8 cellular contexts compared by ENCODE assay signal in the genomic region with DNA sequence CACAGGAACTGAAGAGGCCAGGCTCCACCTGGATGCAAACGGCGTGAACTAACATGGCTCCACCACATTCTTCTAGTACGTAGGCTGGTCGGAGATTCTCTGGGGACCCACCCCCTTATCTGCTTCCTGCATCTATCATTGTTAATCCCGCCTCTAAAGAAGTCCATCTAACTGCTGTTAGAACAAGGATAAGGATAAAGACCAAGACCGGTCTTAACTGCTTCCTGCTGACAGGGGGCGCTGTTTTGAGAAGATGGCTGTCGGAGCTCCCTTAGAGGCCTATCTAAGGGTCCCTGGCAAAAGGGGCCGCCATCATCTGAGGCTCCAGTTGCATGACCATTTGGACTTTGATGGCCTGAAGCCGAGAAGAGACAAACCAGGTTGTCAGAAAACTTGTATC. TPM values are rescaled to one million over a fixed set of nuclear protein-coding genes. Genes with fewer than 3 reads are reported as not detected.
DNase-seq lines count a peak whose midpoint lies in the region; ATAC-seq and TF ChIP-seq lines count a peak whose summit lies in the region.

No MANE protein-coding gene starts in this region.

- WGBS in psoas muscle, 3 donors = 35 to 39% (median 37%) methylated on average over 10 of the region's 10 CpGs

- no peak overlapping the region for H3K4me3 ChIP-seq in epithelial cell of esophagus (ENCODE audit: low read length)
- H3K4me3 ChIP-seq in psoas muscle = no peak overlapping the region
- no peak overlapping the region for H3K4me3 ChIP-seq in gastrocnemius medialis

- H3K4me1 Mint-ChIP-seq in activated CD4-positive, alpha-beta T cell treated with anti-CD3 and anti-CD28 coated beads for 36 hours = no peaks in the 10 kb centered on the region

- peaks cover 3% of the 10 kb centered on the region for H3K36me3 Mint-ChIP-seq in activated CD4-positive, alpha-beta T cell treated with anti-CD3 and anti-CD28 coated beads for 36 hours (ENCODE audit: low read depth)

- CTCF ChIA-PET in activated CD4-positive, alpha-beta T cell treated with anti-CD3 and anti-CD28 coated beads for 36 hours (lab: Charles Lee) = interaction anchor here (0.6 to 2.6 kb wide), 14 partner anchors 9 to 548 kb away, joined by 3 to 26 read pairs (median 4); a partner anchor contains a TSS

- no peaks in the 10 kb centered on the region for H3K9me3 ChIP-seq in psoas muscle
- no peaks in the 10 kb centered on the region for H3K9me3 ChIP-seq in gastrocnemius medialis

- TF ChIP-seq POLR2A in gastrocnemius medialis (IDR thresholded peaks at IDR 0.05) = no peak

- in situ Hi-C loops in gastrocnemius medialis (cut with MboI; ENCODE audit: low sequenced_read_pairs in 4 of 4) = loop anchor here in 2 of 4 donors (25.0 kb wide), 2 partner anchors 161 to 164 kb away; a partner anchor contains a TSS

- no peaks in the 10 kb centered on the region for H3K27me3 ChIP-seq in psoas muscle (ENCODE audit: insufficient read depth in 3 of 3, low read length in 2 of 3)
- H3K27me3 ChIP-seq in gastrocnemius medialis = no peaks in the 10 kb centered on the region

- DNase-seq in NCI-H1694 treated with DMSO at 0.1 percent for 48 hours (lab: John Stamatoyannopoulos, UW) (peak; percentile 3), NCI-H1694 (lab: John Stamatoyannopoulos, UW) (no peak), epithelial cell of esophagus (ENCODE audit: low read depth) (no peak), psoas muscle (no peak), gastrocnemius medialis (no peak)
- peak; percentile 67 for DNase-seq in activated CD4-positive, alpha-beta T cell treated with anti-CD3 and anti-CD28 coated beads for 36 hours

- H3K27ac ChIP-seq in psoas muscle (no peak overlapping the region), gastrocnemius medialis (no peak overlapping the region)

- POLR2A ChIA-PET in activated CD4-positive, alpha-beta T cell treated with anti-CD3 and anti-CD28 coated beads for 36 hours (lab: Charles Lee) = interaction anchor here (0.7 kb wide), 1 partner anchor 150 kb away, joined by 3 read pairs; no protein-coding TSS in a partner anchor

- TF ChIP-seq CTCF in epithelial cell of esophagus (IDR thresholded peaks at IDR 0.05; ENCODE audit: insufficient read depth, low read depth, low read length, missing control alignments) (peak; percentile 24), psoas muscle (IDR thresholded peaks at IDR 0.05) (peak; percentile 33), gastrocnemius medialis (IDR thresholded peaks at IDR 0.05 in 4 of 5, conservative IDR thresholded peaks at IDR 0.05 in 1 of 5) (peak in 2 of 5 experiments; percentile 39 to 47)

- ATAC-seq in activated CD4-positive, alpha-beta T cell treated with anti-CD3 and anti-CD28 coated beads for 36 hours = peak; percentile 81
- peak in 3 of 4 donors; percentile 33 to 42 (median 37) for ATAC-seq in psoas muscle
- ATAC-seq in gastrocnemius medialis = no peak
- ATAC-seq in GM21786 (IDR thresholded peaks at IDR 0.05; ENCODE audit: unreplicated experiment) = no peak
- no peak for ATAC-seq in HG03565 (IDR thresholded peaks at IDR 0.05; ENCODE audit: unreplicated experiment)

- no peak overlapping the region for H3K27ac Mint-ChIP-seq in activated CD4-positive, alpha-beta T cell treated with anti-CD3 and anti-CD28 coated beads for 36 hours

- no peaks in the 10 kb centered on the region for H3K36me3 ChIP-seq in psoas muscle (ENCODE audit: insufficient read depth in 1 of 2, low read depth in 1 of 2)
- no peaks in the 10 kb centered on the region for H3K36me3 ChIP-seq in gastrocnemius medialis

- intact Hi-C loops in activated CD4-positive, alpha-beta T cell treated with anti-CD3 and anti-CD28 coated beads for 36 hours (cut with DNase I, micrococcal nuclease) = loop anchor here (1.0 to 5.0 kb wide), 4 partner anchors 38 to 164 kb away; a partner anchor contains a TSS
- intact Hi-C loops in psoas muscle (cut with DNase I) = no loop called here
- intact Hi-C loops in gastrocnemius medialis (cut with DNase I; ENCODE audit: low total_unique reads) = no loop called here

- no peaks in the 10 kb centered on the region for H3K27me3 Mint-ChIP-seq in activated CD4-positive, alpha-beta T cell treated with anti-CD3 and anti-CD28 coated beads for 36 hours

- no peak overlapping the region for H3K4me3 Mint-ChIP-seq in activated CD4-positive, alpha-beta T cell treated with anti-CD3 and anti-CD28 coated beads for 36 hours

- no peaks in the 10 kb centered on the region for H3K4me1 ChIP-seq in psoas muscle
- H3K4me1 ChIP-seq in gastrocnemius medialis = no peaks in the 10 kb centered on the region

- H3K9me3 Mint-ChIP-seq in activated CD4-positive, alpha-beta T cell treated with anti-CD3 and anti-CD28 coated beads for 36 hours (ENCODE audit: low read depth) = peaks cover 5% of the 10 kb centered on the region

RNA-seq across cellular contexts. Expression of a gene that starts 25.8 kb away (rescaled TPM):
- 10 to 100 TPM; 10.9 to 13.7 TPM for total RNA-seq in activated CD4-positive, alpha-beta T cell treated with anti-CD3 and anti-CD28 coated beads for 36 hours
- 10 to 100 TPM; 14.3 to 23.4 (median 15.6) TPM for total RNA-seq in psoas muscle
- 10 to 100 TPM; 10.2 to 18.9 (median 13.8) TPM for polyA plus RNA-seq in psoas muscle
- 10 to 100 TPM in 3 of 4 donors, 1 to 10 TPM in 1; 7.9 to 26.1 (median 16.9) TPM for total RNA-seq in gastrocnemius medialis

RNA-seq across cellular contexts. Expression of a gene that starts 35.5 kb away (rescaled TPM):
- 1 to 10 TPM; 1.8 to 2.5 TPM for total RNA-seq in activated CD4-positive, alpha-beta T cell treated with anti-CD3 and anti-CD28 coated beads for 36 hours
- total RNA-seq in psoas muscle = 1 to 10 TPM; 4.0 to 5.4 (median 4.5) TPM
- polyA plus RNA-seq in psoas muscle = 1 to 10 TPM; 2.8 to 4.3 (median 3.1) TPM
- 1 to 10 TPM; 2.8 to 8.4 (median 5.0) TPM for total RNA-seq in gastrocnemius medialis

RNA-seq across cellular contexts. Expression of a gene that starts 38.7 kb away (rescaled TPM):
- total RNA-seq in activated CD4-positive, alpha-beta T cell treated with anti-CD3 and anti-CD28 coated beads for 36 hours = 10 to 100 TPM; 59.0 to 78.9 TPM
- total RNA-seq in psoas muscle = 10 to 100 TPM; 24.0 to 40.7 (median 38.3) TPM
- 10 to 100 TPM; 44.1 to 90.5 (median 76.1) TPM for polyA plus RNA-seq in psoas muscle
- total RNA-seq in gastrocnemius medialis = 10 to 100 TPM; 63.6 to 71.5 (median 68.8) TPM

RNA-seq across cellular contexts. Expression of a gene that starts 38.9 kb away (rescaled TPM):
- 100 to 1,000 TPM; 193 to 203 TPM for total RNA-seq in activated CD4-positive, alpha-beta T cell treated with anti-CD3 and anti-CD28 coated beads for 36 hours
- total RNA-seq in psoas muscle = 10 to 100 TPM; 42.7 to 74.3 (median 56.9) TPM
- polyA plus RNA-seq in psoas muscle = 10 to 100 TPM in 2 of 3 donors, 1 to 10 TPM in 1; 8.0 to 68.7 (median 15.0) TPM
- total RNA-seq in gastrocnemius medialis = 10 to 100 TPM; 20.3 to 56.9 (median 39.3) TPM

RNA-seq across cellular contexts. Expression of a gene that starts 41.8 kb away (rescaled TPM):
- not detected for total RNA-seq in activated CD4-positive, alpha-beta T cell treated with anti-CD3 and anti-CD28 coated beads for 36 hours
- total RNA-seq in psoas muscle = not detected
- polyA plus RNA-seq in psoas muscle = under 1 TPM in 1 of 3 donors, not detected in 2; 0.05 TPM
- not detected for total RNA-seq in gastrocnemius medialis

Comparison
In these comparisons a context has a peak if more than half of its experiments do, and no peak if none do; other contexts are left out.
1. DNase-seq: peak in NCI-H1694 treated with DMSO at 0.1 percent for 48 hours (single experiment) and activated CD4-positive, alpha-beta T cell treated with anti-CD3 and anti-CD28 coated beads for 36 hours (single experiment); none in NCI-H1694 (single experiment), epithelial cell of esophagus (single experiment), psoas muscle (0 of 2) and gastrocnemius medialis (0 of 2).
2. ATAC-seq: peak in activated CD4-positive, alpha-beta T cell treated with anti-CD3 and anti-CD28 coated beads for 36 hours (single experiment) and psoas muscle (3 of 4); none in gastrocnemius medialis (0 of 2), GM21786 (single experiment) and HG03565 (single experiment).
3. intact Hi-C loops: an anchor here in activated CD4-positive, alpha-beta T cell treated with anti-CD3 and anti-CD28 coated beads for 36 hours (1.0 to 5.0 kb wide); none called in psoas muscle and gastrocnemius medialis.